ENCODE assay signal across 8 cellular contexts in genomic region chr9:87337335-87338074, GRCh38.
DNase-seq lines count a peak whose midpoint lies in the region; ATAC-seq and TF ChIP-seq lines count a peak whose summit lies in the region.

No MANE protein-coding gene starts in this region.

- no peaks in the 10 kb centered on the region for H3K36me3 ChIP-seq in left ventricle myocardium inferior
- H3K36me3 ChIP-seq in rectal smooth muscle tissue (ENCODE audit: control insufficient read depth, insufficient read depth, low read length), result no peaks in the 10 kb centered on the region

- no peak overlapping the region for H3K27ac Mint-ChIP-seq in T-helper 17 cell

- H3K27me3 Mint-ChIP-seq in T-helper 17 cell, result peaks cover 67% of the 10 kb centered on the region

- H3K9me3 ChIP-seq in T-helper 17 cell (ENCODE audit: control insufficient read depth, low read length, poor library complexity, severe bottlenecking), result no peaks in the 10 kb centered on the region
- no peaks in the 10 kb centered on the region for H3K9me3 ChIP-seq in left ventricle myocardium inferior (replicated peaks)

- no peak overlapping the region for H3K27ac ChIP-seq in left ventricle myocardium inferior (replicated peaks)
- no peak overlapping the region for H3K27ac ChIP-seq in rectal smooth muscle tissue (ENCODE audit: low read depth, low read length)

- H3K4me3 Mint-ChIP-seq in T-helper 17 cell, result peak overlapping the region; percentile 80

- DNase-seq in T-helper 17 cell (no peak), left ventricle myocardium inferior (no peak), OCI-M1 (lab: John Stamatoyannopoulos, UW) (no peak)
- no peak for DNase-seq in activated effector memory CD4-positive, alpha-beta T cell treated with anti-CD3 and anti-CD28 coated beads, Interleukin-2, amount 50 U/mL, for 16 hours

- ATAC-seq in T-helper 17 cell (no peak), HG02678 (IDR thresholded peaks at IDR 0.05; ENCODE audit: unreplicated experiment) (no peak), GM18517 (IDR thresholded peaks at IDR 0.05; ENCODE audit: unreplicated experiment) (no peak)

- intact Hi-C loops in left ventricle myocardium inferior (cut with micrococcal nuclease), result loop anchor here (5.0 kb wide), 1 partner anchor 325 kb away; no protein-coding TSS in a partner anchor

- TF ChIP-seq CTCF in GM12875 (IDR thresholded peaks at IDR 0.05; ENCODE audit: borderline replicate concordance, insufficient read depth, low read depth, low read length) (no peak), left ventricle myocardium inferior (IDR thresholded peaks at IDR 0.05; ENCODE audit: borderline replicate concordance) (no peak)

- peaks cover 5% of the 10 kb centered on the region for H3K36me3 Mint-ChIP-seq in T-helper 17 cell (ENCODE audit: low read depth)

- no peak overlapping the region for H3K9ac ChIP-seq in rectal smooth muscle tissue (ENCODE audit: low read length)

- H3K4me1 ChIP-seq in left ventricle myocardium inferior (peaks cover 11% of the 10 kb centered on the region), rectal smooth muscle tissue (ENCODE audit: control insufficient read depth, insufficient read depth, low read length) (no peaks in the 10 kb centered on the region)

- H3K4me1 Mint-ChIP-seq in T-helper 17 cell, result peaks cover 10% of the 10 kb centered on the region

- H3K27me3 ChIP-seq in left ventricle myocardium inferior (ENCODE audit: low read depth) (peaks cover 59% of the 10 kb centered on the region), rectal smooth muscle tissue (ENCODE audit: control insufficient read depth, insufficient read depth, low read length) (no peaks in the 10 kb centered on the region)

- H3K4me3 ChIP-seq in GM12875 (ENCODE audit: low read depth, low read length) (peak overlapping the region; percentile 38), left ventricle myocardium inferior (peak overlapping the region; percentile 52), rectal smooth muscle tissue (ENCODE audit: low read length) (peak overlapping the region; percentile 44)
